In the genomic region with DNA sequence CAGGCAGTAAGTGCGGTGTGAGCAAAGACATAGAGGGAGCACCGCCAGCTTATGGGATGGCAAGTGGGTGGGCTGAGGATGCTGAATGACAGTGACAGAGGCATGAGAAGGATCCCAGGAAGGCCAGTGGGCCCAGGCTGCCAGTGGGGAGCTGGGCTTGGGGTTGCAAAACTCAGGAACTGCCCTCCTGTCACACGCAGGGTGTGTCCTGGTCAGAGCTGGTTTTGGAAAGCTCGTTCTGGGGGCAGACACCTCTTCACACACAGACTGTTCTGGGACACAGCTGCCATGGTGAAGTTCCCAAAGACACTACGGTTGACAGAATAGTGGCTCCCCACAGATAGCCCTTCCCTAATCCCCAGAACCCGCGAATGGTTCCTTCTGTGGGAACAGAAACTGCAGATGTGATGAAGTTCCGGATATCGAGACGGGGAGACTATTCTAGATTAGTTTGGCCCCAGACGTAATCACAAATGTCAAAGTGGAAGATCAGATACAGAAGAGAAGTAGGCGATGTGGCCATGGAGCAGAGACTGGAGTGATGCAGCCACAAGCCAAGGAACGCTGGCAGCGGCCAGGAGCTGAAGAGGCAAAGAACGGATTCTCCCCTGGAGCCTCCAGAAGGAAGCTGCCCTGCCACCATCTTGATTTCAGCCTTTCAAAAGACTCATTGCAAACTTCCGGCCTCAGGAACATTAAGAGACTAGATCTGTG, we compare ENCODE assay signal across 18 cellular contexts.
DNase-seq lines count a peak whose midpoint lies in the region; ATAC-seq, FAIRE-seq and TF ChIP-seq lines count a peak whose summit lies in the region.
"Had no signal": no experiment of that assay in that cellular context is flagged by ENCODE, and none has a peak within 500 bp of the region (broad histone marks: within the 10 kb centered on the region; RNA-seq: fewer than 3 reads in every experiment).

No MANE protein-coding gene starts in this region.

- no peaks in the 10 kb centered on the region for H3K9me3 ChIP-seq in right atrium auricular region
- peaks cover 0 to 6% (median 0%) of the 10 kb centered on the region in 12 donors for H3K9me3 ChIP-seq in heart left ventricle
- H3K9me3 ChIP-seq in kidney (ENCODE audit: control insufficient read depth in 1 of 2, low read length in 2 of 2): no peaks in the 10 kb centered on the region
- no peaks in the 10 kb centered on the region for H3K9me3 ChIP-seq in neural progenitor cell (ENCODE audit: low read depth)
- H3K9me3 ChIP-seq in aorta (ENCODE audit: control insufficient read depth, low read length): no peaks in the 10 kb centered on the region
- H3K9me3 ChIP-seq: Caco-2 had no signal

- H3K4me1 ChIP-seq in right atrium auricular region (peaks cover 0 to 29% of the 10 kb centered on the region in 2 donors), heart left ventricle (peaks cover 0 to 33% (median 10%) of the 10 kb centered on the region in 12 donors), kidney (ENCODE audit: control insufficient read depth in 1 of 2, insufficient read depth in 1 of 2, low read depth in 1 of 2, low read length in 2 of 2) (peaks cover 26 to 46% of the 10 kb centered on the region in 2 donors), neural progenitor cell (peaks cover 26% of the 10 kb centered on the region), aorta (ENCODE audit: control insufficient read depth in 1 of 2, insufficient read depth in 2 of 2, low read length in 2 of 2) (no peaks in the 10 kb centered on the region)
- H3K4me1 ChIP-seq: Caco-2 had no signal

- intact Hi-C loops in heart left ventricle (cut with DNase I) (loop anchor here in 3 of 10 donors (5.0 to 10.0 kb wide), 2 partner anchors 121 to 146 kb away; no protein-coding TSS in a partner anchor), kidney (cut with DNase I) (no loop called here), aorta (cut with DNase I) (no loop called here)

- DNase-seq in right atrium auricular region (ENCODE audit: low spot score) (peak; percentile 43), heart left ventricle (no peak), kidney (no peak), neural progenitor cell (ENCODE audit: low spot score) (no peak), aorta (peak; percentile 4 to 23), midbrain (lab: John Stamatoyannopoulos, UW) (no peak)
- DNase-seq: Caco-2, KG1, NCI-H1417, NCI-H1930, NCI-H2171, NCI-H510A, OCI-M1 had no signal

- peaks cover 5% of the 10 kb centered on the region for H3K36me3 Mint-ChIP-seq in neural progenitor cell

- no peak overlapping the region for H3K4me2 ChIP-seq in neural progenitor cell

- no peak overlapping the region for H3K4me3 ChIP-seq in right atrium auricular region
- no peak overlapping the region for H3K4me3 ChIP-seq in heart left ventricle
- H3K4me3 ChIP-seq in kidney (ENCODE audit: low read length in 2 of 2): no peak overlapping the region
- no peak overlapping the region for H3K4me3 ChIP-seq in neural progenitor cell
- H3K4me3 ChIP-seq in aorta (ENCODE audit: low read length in 2 of 2): no peak overlapping the region

- WGBS in heart left ventricle, 4 donors: 90 to 96% (median 94%) methylated on average over 16 of the region's 16 CpGs
- WGBS in aorta, 2 donors: 98% methylated on average over 16 of the region's 16 CpGs

- TF ChIP-seq CTCF in right atrium auricular region (IDR thresholded peaks at IDR 0.05) (no peak), heart left ventricle (IDR thresholded peaks at IDR 0.05) (no peak), kidney (IDR thresholded peaks at IDR 0.05; ENCODE audit: borderline replicate concordance, extremely low read depth, insufficient read depth) (no peak), neural progenitor cell (IDR thresholded peaks at IDR 0.05) (no peak)

- H2AFZ ChIP-seq in neural progenitor cell (replicated peaks): no peak overlapping the region

- no peaks in the 10 kb centered on the region for H4K20me1 ChIP-seq in neural progenitor cell (ENCODE audit: low read depth)

- no peak overlapping the region for H3K9ac ChIP-seq in kidney (ENCODE audit: low read length in 2 of 2)
- no peak overlapping the region for H3K9ac ChIP-seq in neural progenitor cell

- H3K79me2 ChIP-seq in neural progenitor cell (ENCODE audit: low read depth): no peaks in the 10 kb centered on the region

- no peak for FAIRE-seq in kidney (lab: Jason Lieb, UNC)
- FAIRE-seq: A204.1, H54 had no signal

- H3K36me3 ChIP-seq in right atrium auricular region (no peaks in the 10 kb centered on the region), heart left ventricle (no peaks in the 10 kb centered on the region), kidney (ENCODE audit: control insufficient read depth in 1 of 2, insufficient read depth in 2 of 2, low read length in 2 of 2) (no peaks in the 10 kb centered on the region), neural progenitor cell (no peaks in the 10 kb centered on the region), aorta (ENCODE audit: control insufficient read depth in 1 of 2, insufficient read depth in 2 of 2, low read length in 1 of 2) (no peaks in the 10 kb centered on the region)

- no peak overlapping the region for H3K4me3 Mint-ChIP-seq in neural progenitor cell

- H3F3A ChIP-seq in neural progenitor cell (ENCODE audit: low read depth): no peaks in the 10 kb centered on the region

- no peaks in the 10 kb centered on the region for H3K27me3 Mint-ChIP-seq in neural progenitor cell (ENCODE audit: insufficient read depth, low read depth)

- no peak for TF ChIP-seq POLR2A in heart left ventricle (IDR thresholded peaks at IDR 0.05)

- no peak for ATAC-seq in heart left ventricle
- no peak for ATAC-seq in aorta (ENCODE audit: low FRiP score)
- ATAC-seq in HG02970 (IDR thresholded peaks at IDR 0.05; ENCODE audit: low FRiP score, unreplicated experiment): no peak
- no peak for ATAC-seq in GM18511 (IDR thresholded peaks at IDR 0.05; ENCODE audit: unreplicated experiment)

- peaks cover 76% of the 10 kb centered on the region for H3K4me1 Mint-ChIP-seq in neural progenitor cell

- H3K27ac Mint-ChIP-seq in neural progenitor cell: peak overlapping the region; percentile 11

- no peaks in the 10 kb centered on the region for H3K27me3 ChIP-seq in right atrium auricular region
- no peaks in the 10 kb centered on the region for H3K27me3 ChIP-seq in heart left ventricle
- no peaks in the 10 kb centered on the region for H3K27me3 ChIP-seq in neural progenitor cell
- no peaks in the 10 kb centered on the region for H3K27me3 ChIP-seq in aorta (ENCODE audit: control insufficient read depth in 1 of 2, insufficient read depth in 2 of 2, low read length in 1 of 2)

- H3K27ac ChIP-seq in right atrium auricular region: no peak overlapping the region
- H3K27ac ChIP-seq in heart left ventricle: no peak overlapping the region
- peak overlapping the region; percentile 75 to 81 for H3K27ac ChIP-seq in kidney (ENCODE audit: low read depth in 2 of 2, low read length in 2 of 2)
- no peak overlapping the region for H3K27ac ChIP-seq in neural progenitor cell
- no peak overlapping the region for H3K27ac ChIP-seq in aorta (ENCODE audit: low read depth in 1 of 2, low read length in 2 of 2)
- H3K27ac ChIP-seq: RWPE1 had no signal

- H3K9me3 Mint-ChIP-seq in neural progenitor cell: peaks cover 8% of the 10 kb centered on the region

Comparison
In these comparisons a context has a peak if more than half of its experiments do, and no peak if none do; other contexts are left out.
1. DNase-seq: peak in right atrium auricular region (single experiment) and aorta (2 of 2); none in heart left ventricle (0 of 5), kidney (single experiment), neural progenitor cell (single experiment) and midbrain (single experiment).
2. H3K27ac ChIP-seq: peak in kidney (2 of 2); none in right atrium auricular region (0 of 2), heart left ventricle (0 of 12), neural progenitor cell (single experiment) and aorta (0 of 2).